Comparison of ENCODE assay signal across 1 cellular context in the genomic region with DNA sequence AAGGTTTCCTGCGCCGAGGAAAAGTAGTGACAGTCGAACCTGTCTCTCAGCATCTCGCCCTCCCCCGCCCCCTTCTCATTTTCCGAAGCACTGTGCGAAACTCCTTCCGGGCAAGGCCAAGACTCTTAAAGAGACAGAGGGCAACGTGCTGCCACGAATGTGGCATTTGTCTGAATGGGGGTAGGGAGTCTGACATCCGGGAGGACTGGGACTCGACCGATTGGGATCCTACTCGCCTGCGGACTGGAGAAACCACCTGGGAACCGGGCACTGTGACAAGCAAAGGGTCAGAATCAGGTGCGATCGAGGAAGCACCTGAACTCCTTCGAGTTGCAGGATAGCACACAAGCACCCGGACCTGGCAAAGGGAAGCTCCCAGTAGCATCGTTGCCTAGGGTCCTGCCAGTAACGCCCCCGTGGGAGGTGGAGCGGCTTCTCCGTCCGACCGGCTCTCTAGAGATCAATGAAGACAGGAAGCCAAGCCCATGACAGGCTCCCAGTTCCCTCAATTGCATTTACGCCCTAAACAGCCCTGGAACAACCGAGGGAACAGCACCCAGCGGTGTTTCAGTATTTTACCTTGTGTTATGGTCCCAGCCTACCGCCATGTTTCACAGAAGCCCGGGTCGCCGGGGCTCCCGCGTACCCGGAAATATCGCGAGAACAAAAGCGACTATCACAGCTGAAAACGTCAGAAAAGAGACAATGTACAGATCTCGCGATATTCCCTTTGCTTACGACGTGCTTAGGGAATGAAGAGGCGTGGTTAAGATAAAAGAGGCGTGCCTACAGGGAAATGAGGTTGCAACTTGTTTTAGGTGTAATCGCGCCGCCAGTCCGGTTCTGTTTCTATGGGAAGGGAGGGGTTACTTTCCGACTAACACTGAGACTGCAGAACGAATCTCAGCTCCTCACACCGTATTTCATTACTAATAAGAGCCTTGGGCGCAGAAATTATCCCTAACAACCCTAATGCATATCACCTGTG.
TF ChIP-seq lines count a peak whose summit lies in the region.

A gene with protein sequence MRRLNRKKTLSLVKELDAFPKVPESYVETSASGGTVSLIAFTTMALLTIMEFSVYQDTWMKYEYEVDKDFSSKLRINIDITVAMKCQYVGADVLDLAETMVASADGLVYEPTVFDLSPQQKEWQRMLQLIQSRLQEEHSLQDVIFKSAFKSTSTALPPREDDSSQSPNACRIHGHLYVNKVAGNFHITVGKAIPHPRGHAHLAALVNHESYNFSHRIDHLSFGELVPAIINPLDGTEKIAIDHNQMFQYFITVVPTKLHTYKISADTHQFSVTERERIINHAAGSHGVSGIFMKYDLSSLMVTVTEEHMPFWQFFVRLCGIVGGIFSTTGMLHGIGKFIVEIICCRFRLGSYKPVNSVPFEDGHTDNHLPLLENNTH (minus strand): TSS at position 637 of the 988 bp plus-strand sequence. CDS start 9,539 bp downstream, outside the sequence.

TF ChIP-seq in K562, 482 proteins besides CTCF, POLR2A, EP300 and RAD21 (continued from another document and continues in another):
- TF ChIP-seq, protein P1, sequence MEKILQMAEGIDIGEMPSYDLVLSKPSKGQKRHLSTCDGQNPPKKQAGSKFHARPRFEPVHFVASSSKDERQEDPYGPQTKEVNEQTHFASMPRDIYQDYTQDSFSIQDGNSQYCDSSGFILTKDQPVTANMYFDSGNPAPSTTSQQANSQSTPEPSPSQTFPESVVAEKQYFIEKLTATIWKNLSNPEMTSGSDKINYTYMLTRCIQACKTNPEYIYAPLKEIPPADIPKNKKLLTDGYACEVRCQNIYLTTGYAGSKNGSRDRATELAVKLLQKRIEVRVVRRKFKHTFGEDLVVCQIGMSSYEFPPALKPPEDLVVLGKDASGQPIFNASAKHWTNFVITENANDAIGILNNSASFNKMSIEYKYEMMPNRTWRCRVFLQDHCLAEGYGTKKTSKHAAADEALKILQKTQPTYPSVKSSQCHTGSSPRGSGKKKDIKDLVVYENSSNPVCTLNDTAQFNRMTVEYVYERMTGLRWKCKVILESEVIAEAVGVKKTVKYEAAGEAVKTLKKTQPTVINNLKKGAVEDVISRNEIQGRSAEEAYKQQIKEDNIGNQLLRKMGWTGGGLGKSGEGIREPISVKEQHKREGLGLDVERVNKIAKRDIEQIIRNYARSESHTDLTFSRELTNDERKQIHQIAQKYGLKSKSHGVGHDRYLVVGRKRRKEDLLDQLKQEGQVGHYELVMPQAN (IDR thresholded peaks at IDR 0.05; ENCODE audit: borderline replicate concordance) = peak; percentile 79
- 0 out of 2 replicates have a peak, but pooled peaks have one; percentile 52 for TF ChIP-seq MTA3 (IDR thresholded peaks at IDR 0.05; ENCODE audit: borderline replicate concordance)
- TF ChIP-seq CBX3 (IDR thresholded peaks at IDR 0.05; ENCODE audit: borderline replicate concordance in 1 of 2, low read length in 2 of 2) = no peak
- TF ChIP-seq CREB1 (IDR thresholded peaks at IDR 0.05) = peak; percentile 92
- TF ChIP-seq CREB1 (CRISPR knock-in tag; IDR thresholded peaks at IDR 0.05) = peak; percentile 80
- TF ChIP-seq CTBP1 (IDR thresholded peaks at IDR 0.05; ENCODE audit: borderline replicate concordance) = 0 out of 2 replicates have a peak, but pooled peaks have one; percentile 26
- no peak for TF ChIP-seq RUNX1 (IDR thresholded peaks at IDR 0.05; ENCODE audit: low read depth)
- TF ChIP-seq RFX1 (IDR thresholded peaks at IDR 0.05) = peak; percentile 59
- TF ChIP-seq, protein P2, sequence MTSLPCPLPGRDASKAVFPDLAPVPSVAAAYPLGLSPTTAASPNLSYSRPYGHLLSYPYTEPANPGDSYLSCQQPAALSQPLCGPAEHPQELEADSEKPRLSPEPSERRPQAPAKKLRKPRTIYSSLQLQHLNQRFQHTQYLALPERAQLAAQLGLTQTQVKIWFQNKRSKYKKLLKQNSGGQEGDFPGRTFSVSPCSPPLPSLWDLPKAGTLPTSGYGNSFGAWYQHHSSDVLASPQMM (CRISPR knock-in tag; IDR thresholded peaks at IDR 0.05) = no peak
- TF ChIP-seq HCFC1 (IDR thresholded peaks at IDR 0.05; ENCODE audit: low read depth, low read length) = peak; percentile 50
- TF ChIP-seq, protein P3, sequence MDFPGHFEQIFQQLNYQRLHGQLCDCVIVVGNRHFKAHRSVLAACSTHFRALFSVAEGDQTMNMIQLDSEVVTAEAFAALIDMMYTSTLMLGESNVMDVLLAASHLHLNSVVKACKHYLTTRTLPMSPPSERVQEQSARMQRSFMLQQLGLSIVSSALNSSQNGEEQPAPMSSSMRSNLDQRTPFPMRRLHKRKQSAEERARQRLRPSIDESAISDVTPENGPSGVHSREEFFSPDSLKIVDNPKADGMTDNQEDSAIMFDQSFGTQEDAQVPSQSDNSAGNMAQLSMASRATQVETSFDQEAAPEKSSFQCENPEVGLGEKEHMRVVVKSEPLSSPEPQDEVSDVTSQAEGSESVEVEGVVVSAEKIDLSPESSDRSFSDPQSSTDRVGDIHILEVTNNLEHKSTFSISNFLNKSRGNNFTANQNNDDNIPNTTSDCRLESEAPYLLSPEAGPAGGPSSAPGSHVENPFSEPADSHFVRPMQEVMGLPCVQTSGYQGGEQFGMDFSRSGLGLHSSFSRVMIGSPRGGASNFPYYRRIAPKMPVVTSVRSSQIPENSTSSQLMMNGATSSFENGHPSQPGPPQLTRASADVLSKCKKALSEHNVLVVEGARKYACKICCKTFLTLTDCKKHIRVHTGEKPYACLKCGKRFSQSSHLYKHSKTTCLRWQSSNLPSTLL (IDR thresholded peaks at IDR 0.05) = no peak
- TF ChIP-seq RBFOX2 (IDR thresholded peaks at IDR 0.05; ENCODE audit: low read depth, low read length) = peak; percentile 76
- TF ChIP-seq, protein P4, sequence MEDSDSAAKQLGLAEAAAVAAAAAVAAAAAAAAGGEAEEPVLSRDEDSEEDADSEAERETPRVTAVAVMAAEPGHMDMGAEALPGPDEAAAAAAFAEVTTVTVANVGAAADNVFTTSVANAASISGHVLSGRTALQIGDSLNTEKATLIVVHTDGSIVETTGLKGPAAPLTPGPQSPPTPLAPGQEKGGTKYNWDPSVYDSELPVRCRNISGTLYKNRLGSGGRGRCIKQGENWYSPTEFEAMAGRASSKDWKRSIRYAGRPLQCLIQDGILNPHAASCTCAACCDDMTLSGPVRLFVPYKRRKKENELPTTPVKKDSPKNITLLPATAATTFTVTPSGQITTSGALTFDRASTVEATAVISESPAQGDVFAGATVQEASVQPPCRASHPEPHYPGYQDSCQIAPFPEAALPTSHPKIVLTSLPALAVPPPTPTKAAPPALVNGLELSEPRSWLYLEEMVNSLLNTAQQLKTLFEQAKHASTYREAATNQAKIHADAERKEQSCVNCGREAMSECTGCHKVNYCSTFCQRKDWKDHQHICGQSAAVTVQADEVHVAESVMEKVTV (CRISPR knock-in tag; IDR thresholded peaks at IDR 0.05) = no peak
- no peak for TF ChIP-seq WHSC1 (IDR thresholded peaks at IDR 0.05; ENCODE audit: low read length)
- TF ChIP-seq, protein P5, sequence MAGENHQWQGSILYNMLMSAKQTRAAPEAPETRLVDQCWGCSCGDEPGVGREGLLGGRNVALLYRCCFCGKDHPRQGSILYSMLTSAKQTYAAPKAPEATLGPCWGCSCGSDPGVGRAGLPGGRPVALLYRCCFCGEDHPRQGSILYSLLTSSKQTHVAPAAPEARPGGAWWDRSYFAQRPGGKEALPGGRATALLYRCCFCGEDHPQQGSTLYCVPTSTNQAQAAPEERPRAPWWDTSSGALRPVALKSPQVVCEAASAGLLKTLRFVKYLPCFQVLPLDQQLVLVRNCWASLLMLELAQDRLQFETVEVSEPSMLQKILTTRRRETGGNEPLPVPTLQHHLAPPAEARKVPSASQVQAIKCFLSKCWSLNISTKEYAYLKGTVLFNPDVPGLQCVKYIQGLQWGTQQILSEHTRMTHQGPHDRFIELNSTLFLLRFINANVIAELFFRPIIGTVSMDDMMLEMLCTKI (IDR thresholded peaks at IDR 0.05; ENCODE audit: partially characterized antibody) = no peak
- peak; percentile 73 for TF ChIP-seq TBP (optimal IDR thresholded peaks at IDR 0.05; ENCODE audit: low read depth, low read length)
- no peak for TF ChIP-seq ZNF696 (CRISPR knock-in tag; conservative IDR thresholded peaks at IDR 0.05)
- no peak for TF ChIP-seq KLF6 (CRISPR knock-in tag; IDR thresholded peaks at IDR 0.05; ENCODE audit: borderline replicate concordance)
- no peak for TF ChIP-seq BMI1 (IDR thresholded peaks at IDR 0.05; ENCODE audit: low read length)
- TF ChIP-seq ZNF780A (CRISPR knock-in tag; IDR thresholded peaks at IDR 0.05) = no peak
- no peak for TF ChIP-seq RCOR1 (IDR thresholded peaks at IDR 0.05; ENCODE audit: borderline replicate concordance in 1 of 2, low read depth in 2 of 2, low read length in 2 of 2)
- 0 out of 2 replicates have a peak, but pooled peaks have one; percentile 59 for TF ChIP-seq CBFB (CRISPR knock-in tag; IDR thresholded peaks at IDR 0.05)
- peak; percentile 72 for TF ChIP-seq EP400 (IDR thresholded peaks at IDR 0.05)
- TF ChIP-seq, protein P6, sequence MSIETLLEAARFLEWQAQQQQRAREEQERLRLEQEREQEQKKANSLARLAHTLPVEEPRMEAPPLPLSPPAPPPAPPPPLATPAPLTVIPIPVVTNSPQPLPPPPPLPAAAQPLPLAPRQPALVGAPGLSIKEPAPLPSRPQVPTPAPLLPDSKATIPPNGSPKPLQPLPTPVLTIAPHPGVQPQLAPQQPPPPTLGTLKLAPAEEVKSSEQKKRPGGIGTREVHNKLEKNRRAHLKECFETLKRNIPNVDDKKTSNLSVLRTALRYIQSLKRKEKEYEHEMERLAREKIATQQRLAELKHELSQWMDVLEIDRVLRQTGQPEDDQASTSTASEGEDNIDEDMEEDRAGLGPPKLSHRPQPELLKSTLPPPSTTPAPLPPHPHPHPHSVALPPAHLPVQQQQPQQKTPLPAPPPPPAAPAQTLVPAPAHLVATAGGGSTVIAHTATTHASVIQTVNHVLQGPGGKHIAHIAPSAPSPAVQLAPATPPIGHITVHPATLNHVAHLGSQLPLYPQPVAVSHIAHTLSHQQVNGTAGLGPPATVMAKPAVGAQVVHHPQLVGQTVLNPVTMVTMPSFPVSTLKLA (conservative IDR thresholded peaks at IDR 0.05) = peak in 1 of 2 experiments; percentile 64
- 0 out of 2 replicates have a peak, but pooled peaks have one; percentile 21 for TF ChIP-seq ZNF12 (CRISPR knock-in tag; IDR thresholded peaks at IDR 0.05)
- no peak for TF ChIP-seq ZZZ3 (IDR thresholded peaks at IDR 0.05)
- TF ChIP-seq ZBTB8A (IDR thresholded peaks at IDR 0.05; ENCODE audit: partially characterized antibody) = no peak
- TF ChIP-seq, protein P7, sequence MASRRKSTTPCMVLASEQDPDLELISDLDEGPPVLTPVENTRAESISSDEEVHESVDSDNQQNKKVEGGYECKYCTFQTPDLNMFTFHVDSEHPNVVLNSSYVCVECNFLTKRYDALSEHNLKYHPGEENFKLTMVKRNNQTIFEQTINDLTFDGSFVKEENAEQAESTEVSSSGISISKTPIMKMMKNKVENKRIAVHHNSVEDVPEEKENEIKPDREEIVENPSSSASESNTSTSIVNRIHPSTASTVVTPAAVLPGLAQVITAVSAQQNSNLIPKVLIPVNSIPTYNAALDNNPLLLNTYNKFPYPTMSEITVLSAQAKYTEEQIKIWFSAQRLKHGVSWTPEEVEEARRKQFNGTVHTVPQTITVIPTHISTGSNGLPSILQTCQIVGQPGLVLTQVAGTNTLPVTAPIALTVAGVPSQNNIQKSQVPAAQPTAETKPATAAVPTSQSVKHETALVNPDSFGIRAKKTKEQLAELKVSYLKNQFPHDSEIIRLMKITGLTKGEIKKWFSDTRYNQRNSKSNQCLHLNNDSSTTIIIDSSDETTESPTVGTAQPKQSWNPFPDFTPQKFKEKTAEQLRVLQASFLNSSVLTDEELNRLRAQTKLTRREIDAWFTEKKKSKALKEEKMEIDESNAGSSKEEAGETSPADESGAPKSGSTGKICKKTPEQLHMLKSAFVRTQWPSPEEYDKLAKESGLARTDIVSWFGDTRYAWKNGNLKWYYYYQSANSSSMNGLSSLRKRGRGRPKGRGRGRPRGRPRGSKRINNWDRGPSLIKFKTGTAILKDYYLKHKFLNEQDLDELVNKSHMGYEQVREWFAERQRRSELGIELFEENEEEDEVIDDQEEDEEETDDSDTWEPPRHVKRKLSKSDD (conservative IDR thresholded peaks at IDR 0.05; ENCODE audit: low read length) = peak; percentile 93; the same call in 1 of the 2 replicates
- no peak for TF ChIP-seq RBM15 (IDR thresholded peaks at IDR 0.05; ENCODE audit: insufficient read depth, low read length)
- peak; percentile 72; the same call in 1 of the 2 replicates for TF ChIP-seq DIDO1 (tag; IDR thresholded peaks at IDR 0.05; ENCODE audit: low read depth)
- TF ChIP-seq ETV5 (CRISPR knock-in tag; IDR thresholded peaks at IDR 0.05; ENCODE audit: low read depth) = no peak
- peak; percentile 73 for TF ChIP-seq POLR2G (IDR thresholded peaks at IDR 0.05; ENCODE audit: low read depth, low read length)
- TF ChIP-seq NFE2 (IDR thresholded peaks at IDR 0.05; ENCODE audit: low read depth) = peak; percentile 45; the same call in 1 of the 2 replicates
- no peak for TF ChIP-seq POU5F1 (IDR thresholded peaks at IDR 0.05; ENCODE audit: borderline replicate concordance, low read depth, low read length, partially characterized antibody)
- TF ChIP-seq, protein P8, sequence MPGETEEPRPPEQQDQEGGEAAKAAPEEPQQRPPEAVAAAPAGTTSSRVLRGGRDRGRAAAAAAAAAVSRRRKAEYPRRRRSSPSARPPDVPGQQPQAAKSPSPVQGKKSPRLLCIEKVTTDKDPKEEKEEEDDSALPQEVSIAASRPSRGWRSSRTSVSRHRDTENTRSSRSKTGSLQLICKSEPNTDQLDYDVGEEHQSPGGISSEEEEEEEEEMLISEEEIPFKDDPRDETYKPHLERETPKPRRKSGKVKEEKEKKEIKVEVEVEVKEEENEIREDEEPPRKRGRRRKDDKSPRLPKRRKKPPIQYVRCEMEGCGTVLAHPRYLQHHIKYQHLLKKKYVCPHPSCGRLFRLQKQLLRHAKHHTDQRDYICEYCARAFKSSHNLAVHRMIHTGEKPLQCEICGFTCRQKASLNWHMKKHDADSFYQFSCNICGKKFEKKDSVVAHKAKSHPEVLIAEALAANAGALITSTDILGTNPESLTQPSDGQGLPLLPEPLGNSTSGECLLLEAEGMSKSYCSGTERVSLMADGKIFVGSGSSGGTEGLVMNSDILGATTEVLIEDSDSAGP (CRISPR knock-in tag; IDR thresholded peaks at IDR 0.05) = peak; percentile 91
- peak; percentile 56 to 96 (median 88) for TF ChIP-seq YY1 (IDR thresholded peaks at IDR 0.05; ENCODE audit: borderline replicate concordance in 1 of 3, control insufficient read depth in 1 of 3, extremely low read depth in 1 of 3, insufficient read depth in 3 of 3, insufficient read length in 1 of 3, insufficient replicate concordance in 2 of 3, low read depth in 1 of 3, low read length in 2 of 3)
- TF ChIP-seq, protein P9, sequence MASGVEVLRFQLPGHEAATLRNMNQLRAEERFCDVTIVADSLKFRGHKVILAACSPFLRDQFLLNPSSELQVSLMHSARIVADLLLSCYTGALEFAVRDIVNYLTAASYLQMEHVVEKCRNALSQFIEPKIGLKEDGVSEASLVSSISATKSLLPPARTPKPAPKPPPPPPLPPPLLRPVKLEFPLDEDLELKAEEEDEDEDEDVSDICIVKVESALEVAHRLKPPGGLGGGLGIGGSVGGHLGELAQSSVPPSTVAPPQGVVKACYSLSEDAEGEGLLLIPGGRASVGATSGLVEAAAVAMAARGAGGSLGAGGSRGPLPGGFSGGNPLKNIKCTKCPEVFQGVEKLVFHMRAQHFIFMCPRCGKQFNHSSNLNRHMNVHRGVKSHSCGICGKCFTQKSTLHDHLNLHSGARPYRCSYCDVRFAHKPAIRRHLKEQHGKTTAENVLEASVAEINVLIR (CRISPR knock-in tag; IDR thresholded peaks at IDR 0.05) = peak; percentile 78
- no peak for TF ChIP-seq ZNF507 (tag; conservative IDR thresholded peaks at IDR 0.05)
- no peak for TF ChIP-seq NCOA4 (IDR thresholded peaks at IDR 0.05; ENCODE audit: partially characterized antibody)
- no peak for TF ChIP-seq PCBP1 (IDR thresholded peaks at IDR 0.05; ENCODE audit: low read depth, low read length, poor library complexity, severe bottlenecking)
- TF ChIP-seq MCM7 (IDR thresholded peaks at IDR 0.05) = no peak
- TF ChIP-seq ZSCAN29 (IDR thresholded peaks at IDR 0.05) = no peak
- TF ChIP-seq CXXC5 (CRISPR knock-in tag; IDR thresholded peaks at IDR 0.05) = 0 out of 2 replicates have a peak, but pooled peaks have one; percentile 26
